In the genomic region with DNA sequence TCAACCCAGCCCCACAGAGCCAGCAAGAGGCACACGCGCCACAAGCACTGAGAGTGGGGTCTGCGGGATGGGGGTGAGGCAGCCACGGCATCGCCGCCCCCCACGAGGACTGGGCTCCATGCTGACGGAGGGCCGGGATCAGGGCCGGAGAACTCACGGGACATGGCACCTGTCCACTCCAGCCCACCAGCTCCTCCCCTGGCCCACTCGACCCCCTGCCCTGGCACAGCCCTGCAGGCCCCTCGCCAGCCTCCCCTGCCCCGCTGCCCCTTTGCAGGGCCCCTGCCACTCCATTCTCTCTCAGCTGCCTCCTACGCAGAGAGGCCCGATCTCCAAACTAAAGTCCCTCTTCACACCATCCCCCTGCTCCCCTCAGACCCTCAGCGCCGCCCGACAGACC, we compare ENCODE assay signal across 15 cellular contexts.
A peak's percentile ranks its signal among the peaks of the same experiment; 100 is the strongest.
DNase-seq lines count a peak whose midpoint lies in the region; ATAC-seq and TF ChIP-seq lines count a peak whose summit lies in the region.
"Had no signal": no experiment of that assay in that cellular context is flagged by ENCODE, and none has a peak within 500 bp of the region (broad histone marks: within the 10 kb centered on the region; RNA-seq: fewer than 3 reads in every experiment).

No MANE protein-coding gene starts in this region.

- ATAC-seq in stimulated activated naive CD8-positive, alpha-beta T cell treated with anti-CD3 and anti-CD28 coated beads, Interleukin-15, amount 100 ng/mL, for 72 hours: peak; percentile 28
- ATAC-seq in stimulated activated naive CD8-positive, alpha-beta T cell treated with anti-CD3 and anti-CD28 coated beads, Interleukin-15, Interleukin-2, amounts not matched to agents 100 U/mL and 50 U/mL, for 24 hours: no peak
- ATAC-seq in GM23338 (no peak), GM18498 (IDR thresholded peaks at IDR 0.05; ENCODE audit: unreplicated experiment) (no peak)

- H2BK5ac ChIP-seq in neuronal stem cell (ENCODE audit: low read length): peak overlapping the region; percentile 62

- no peak overlapping the region for H3K14ac ChIP-seq in neuronal stem cell (ENCODE audit: low read length)

- H3K79me1 ChIP-seq in neuronal stem cell (ENCODE audit: low read depth, low read length): no peaks in the 10 kb centered on the region

- H3K4me1 ChIP-seq in GM23338 (ENCODE audit: insufficient read depth) (no peaks in the 10 kb centered on the region), neuronal stem cell (ENCODE audit: control insufficient read depth in 2 of 2, insufficient read depth in 1 of 2, low read depth in 1 of 2, low read length in 2 of 2) (no peaks in the 10 kb centered on the region)
- H3K4me1 ChIP-seq: HAP-1 had no signal

- H3K9ac ChIP-seq in neuronal stem cell (ENCODE audit: low read depth, low read length, poor library complexity): no peak overlapping the region
- H3K9ac ChIP-seq: GM23248 had no signal

- H4K8ac ChIP-seq in neuronal stem cell (ENCODE audit: low read depth, low read length): no peak overlapping the region

- no peak overlapping the region for H3K4ac ChIP-seq in neuronal stem cell (ENCODE audit: low read length)

- H3K27me3 ChIP-seq in GM23338 (ENCODE audit: insufficient read depth) (no peaks in the 10 kb centered on the region), neuronal stem cell (ENCODE audit: control insufficient read depth in 3 of 3, insufficient read depth in 3 of 3, low read depth in 1 of 3, low read length in 3 of 3) (no peaks in the 10 kb centered on the region)

- H3K9me2 ChIP-seq in GM23338 (ENCODE audit: insufficient read depth): no peaks in the 10 kb centered on the region

- no peak for DNase-seq in stimulated activated naive CD8-positive, alpha-beta T cell treated with anti-CD3 and anti-CD28 coated beads, Interleukin-15, amount 100 ng/mL, for 72 hours
- no peak for DNase-seq in stimulated activated naive CD8-positive, alpha-beta T cell treated with anti-CD3 and anti-CD28 coated beads, Interleukin-15, Interleukin-2, amounts not matched to agents 100 U/mL and 50 U/mL, for 24 hours
- DNase-seq in GM23338 (ENCODE audit: low spot score) (no peak), neuronal stem cell (ENCODE audit: low spot score) (no peak)
- no peak for DNase-seq in activated CD8-positive, alpha-beta memory T cell treated with anti-CD3 and anti-CD28 coated beads for 24 hours
- DNase-seq: Calu3; CD4-positive, alpha-beta T cell; COR-L47; DMS53; DMS79 treated with DMSO at 0.1 percent for 48 hours; GM23248; HFFc6 had no signal

- peak overlapping the region; percentile 78 for H3K18ac ChIP-seq in neuronal stem cell (ENCODE audit: low read length)

- no peak for TF ChIP-seq CTCF in GM23338 (conservative IDR thresholded peaks at IDR 0.05; ENCODE audit: low read depth in 2 of 2)

- H2AFZ ChIP-seq in GM23338: no peak overlapping the region
- H2AFZ ChIP-seq in neuronal stem cell (ENCODE audit: low read length): no peak overlapping the region
- H2AFZ ChIP-seq: GM23248 had no signal

- H3K4me1 Mint-ChIP-seq in stimulated activated naive CD8-positive, alpha-beta T cell treated with anti-CD3 and anti-CD28 coated beads, Interleukin-15, amount 100 ng/mL, for 72 hours: peaks cover 7% of the 10 kb centered on the region
- peaks cover 10% of the 10 kb centered on the region; the same call in 2 of the 3 replicates for H3K4me1 Mint-ChIP-seq in GM23338

- no peak overlapping the region for H2AK5ac ChIP-seq in neuronal stem cell (ENCODE audit: low read depth, low read length)

- H4K91ac ChIP-seq in neuronal stem cell (ENCODE audit: low read depth, low read length, poor library complexity): no peak overlapping the region

- H3K9me3 Mint-ChIP-seq in stimulated activated naive CD8-positive, alpha-beta T cell treated with anti-CD3 and anti-CD28 coated beads, Interleukin-15, amount 100 ng/mL, for 72 hours: no peaks in the 10 kb centered on the region
- H3K9me3 Mint-ChIP-seq in GM23338: no peaks in the 10 kb centered on the region
- H3K9me3 Mint-ChIP-seq: CD14-positive monocyte; CD4-positive, alpha-beta T cell; HFFc6 had no signal

- H2BK12ac ChIP-seq in neuronal stem cell (ENCODE audit: low read length): no peak overlapping the region

- peak overlapping the region; percentile 29 for H3K23ac ChIP-seq in neuronal stem cell (ENCODE audit: low read depth, low read length, poor library complexity)

- peak overlapping the region in 1 of 2 donors; percentile 48 for H3K27ac Mint-ChIP-seq in stimulated activated naive CD8-positive, alpha-beta T cell treated with anti-CD3 and anti-CD28 coated beads, Interleukin-15, amount 100 ng/mL, for 72 hours
- peak overlapping the region; percentile 83 for H3K27ac Mint-ChIP-seq in GM23338
- H3K27ac Mint-ChIP-seq: CD14-positive monocyte; CD4-positive, alpha-beta T cell; HFFc6 had no signal

- H4K20me1 ChIP-seq in GM23338 (replicated peaks; ENCODE audit: insufficient read depth): no peaks in the 10 kb centered on the region

- H3K27ac ChIP-seq in GM23338 (ENCODE audit: low read depth): no peak overlapping the region
- H3K27ac ChIP-seq in neuronal stem cell (replicated peaks; ENCODE audit: low read length): no peak overlapping the region
- H3K27ac ChIP-seq: GM23248 had no signal

- H3K79me2 ChIP-seq in GM23338 (replicated peaks; ENCODE audit: insufficient read depth): no peaks in the 10 kb centered on the region

- H3K4me3 ChIP-seq in GM23338 (no peak overlapping the region), neuronal stem cell (ENCODE audit: low read length in 2 of 2) (no peak overlapping the region)
- H3K4me3 ChIP-seq: GM23248, HAP-1 had no signal

- WGBS in neuronal stem cell (ENCODE audit: extremely low coverage in 2 of 2, insufficient read length in 2 of 2, insufficient replicate concordance in 1 of 2), 2 donors: no CpG with 5 or more reads among the region's 19 CpGs

- H3K36me3 ChIP-seq in GM23338 (ENCODE audit: insufficient read depth): no peaks in the 10 kb centered on the region
- H3K36me3 ChIP-seq in neuronal stem cell (replicated peaks in 1 of 2; ENCODE audit: control insufficient read depth in 2 of 2, insufficient read depth in 2 of 2, low read length in 2 of 2): peaks cover 6 to 10% of the 10 kb centered on the region in 2 donors
- H3K36me3 ChIP-seq: HAP-1 had no signal

- no peaks in the 10 kb centered on the region for H3F3A ChIP-seq in GM23338 (replicated peaks; ENCODE audit: low read depth)

- H3K4me2 ChIP-seq in GM23338 (no peak overlapping the region), neuronal stem cell (ENCODE audit: insufficient read depth, low read length, poor library complexity, severe bottlenecking) (no peak overlapping the region)

- H3K36me3 Mint-ChIP-seq in GM23338 (ENCODE audit: low read depth): peaks cover 4% of the 10 kb centered on the region; the same call in 1 of the 3 replicates

- peak overlapping the region; percentile 55 for H2BK15ac ChIP-seq in neuronal stem cell (ENCODE audit: low read length)

- no peak overlapping the region for H3K4me3 Mint-ChIP-seq in stimulated activated naive CD8-positive, alpha-beta T cell treated with anti-CD3 and anti-CD28 coated beads, Interleukin-15, amount 100 ng/mL, for 72 hours
- H3K4me3 Mint-ChIP-seq in GM23338: no peak overlapping the region
- H3K4me3 Mint-ChIP-seq: CD14-positive monocyte; CD4-positive, alpha-beta T cell; HFFc6 had no signal

- peaks cover 0 to 4% of the 10 kb centered on the region in 2 donors for H3K9me3 ChIP-seq in neuronal stem cell (replicated peaks in 1 of 2; ENCODE audit: control insufficient read depth in 2 of 2, insufficient read depth in 1 of 2, low read depth in 1 of 2, low read length in 2 of 2)
- H3K9me3 ChIP-seq: HAP-1 had no signal

- no peak overlapping the region for H2BK120ac ChIP-seq in neuronal stem cell (ENCODE audit: low read depth, low read length)

- H3K27me3 Mint-ChIP-seq in stimulated activated naive CD8-positive, alpha-beta T cell treated with anti-CD3 and anti-CD28 coated beads, Interleukin-15, amount 100 ng/mL, for 72 hours: no peaks in the 10 kb centered on the region
- H3K27me3 Mint-ChIP-seq in GM23338 (ENCODE audit: insufficient read depth, low read depth, poor library complexity): peaks cover 4% of the 10 kb centered on the region
- H3K27me3 Mint-ChIP-seq: CD4-positive, alpha-beta T cell had no signal

TF ChIP-seq in GM23338, 12 proteins besides CTCF, POLR2A, EP300 and RAD21 (continues in another document):
- no peak for TF ChIP-seq CREB1 (CRISPR knock-in tag; IDR thresholded peaks at IDR 0.05; ENCODE audit: low read depth)
- TF ChIP-seq POLR2AphosphoS5 (IDR thresholded peaks at IDR 0.05; ENCODE audit: low read depth): no peak
- TF ChIP-seq, protein P1, sequence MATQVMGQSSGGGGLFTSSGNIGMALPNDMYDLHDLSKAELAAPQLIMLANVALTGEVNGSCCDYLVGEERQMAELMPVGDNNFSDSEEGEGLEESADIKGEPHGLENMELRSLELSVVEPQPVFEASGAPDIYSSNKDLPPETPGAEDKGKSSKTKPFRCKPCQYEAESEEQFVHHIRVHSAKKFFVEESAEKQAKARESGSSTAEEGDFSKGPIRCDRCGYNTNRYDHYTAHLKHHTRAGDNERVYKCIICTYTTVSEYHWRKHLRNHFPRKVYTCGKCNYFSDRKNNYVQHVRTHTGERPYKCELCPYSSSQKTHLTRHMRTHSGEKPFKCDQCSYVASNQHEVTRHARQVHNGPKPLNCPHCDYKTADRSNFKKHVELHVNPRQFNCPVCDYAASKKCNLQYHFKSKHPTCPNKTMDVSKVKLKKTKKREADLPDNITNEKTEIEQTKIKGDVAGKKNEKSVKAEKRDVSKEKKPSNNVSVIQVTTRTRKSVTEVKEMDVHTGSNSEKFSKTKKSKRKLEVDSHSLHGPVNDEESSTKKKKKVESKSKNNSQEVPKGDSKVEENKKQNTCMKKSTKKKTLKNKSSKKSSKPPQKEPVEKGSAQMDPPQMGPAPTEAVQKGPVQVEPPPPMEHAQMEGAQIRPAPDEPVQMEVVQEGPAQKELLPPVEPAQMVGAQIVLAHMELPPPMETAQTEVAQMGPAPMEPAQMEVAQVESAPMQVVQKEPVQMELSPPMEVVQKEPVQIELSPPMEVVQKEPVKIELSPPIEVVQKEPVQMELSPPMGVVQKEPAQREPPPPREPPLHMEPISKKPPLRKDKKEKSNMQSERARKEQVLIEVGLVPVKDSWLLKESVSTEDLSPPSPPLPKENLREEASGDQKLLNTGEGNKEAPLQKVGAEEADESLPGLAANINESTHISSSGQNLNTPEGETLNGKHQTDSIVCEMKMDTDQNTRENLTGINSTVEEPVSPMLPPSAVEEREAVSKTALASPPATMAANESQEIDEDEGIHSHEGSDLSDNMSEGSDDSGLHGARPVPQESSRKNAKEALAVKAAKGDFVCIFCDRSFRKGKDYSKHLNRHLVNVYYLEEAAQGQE (IDR thresholded peaks at IDR 0.05; ENCODE audit: unreplicated experiment): no peak
- no peak for TF ChIP-seq EZH2 (IDR thresholded peaks at IDR 0.05; ENCODE audit: low read depth, unreplicated experiment)
- TF ChIP-seq NANOG (IDR thresholded peaks at IDR 0.05; ENCODE audit: borderline replicate concordance): no peak
- no peak for TF ChIP-seq STAT1 (IDR thresholded peaks at IDR 0.05; ENCODE audit: unreplicated experiment)
- no peak for TF ChIP-seq ZNF114 (CRISPR knock-in tag; IDR thresholded peaks at IDR 0.05)
- TF ChIP-seq ZNF331 (CRISPR knock-in tag; IDR thresholded peaks at IDR 0.05; ENCODE audit: low read depth): no peak
